8 cellular contexts compared by ENCODE assay signal in genomic region chr7:8048067-8048466, GRCh38.
DNase-seq lines count a peak whose midpoint lies in the region; ATAC-seq, FAIRE-seq and TF ChIP-seq lines count a peak whose summit lies in the region.
"Not testable (repeated sequence)": the region's sequence is repeated elsewhere in the genome, so short reads cannot be mapped to it uniquely, and the experiment has no call there.

No MANE protein-coding gene starts in this region.

- not testable (repeated sequence) for DNase-seq in CD4-positive, alpha-beta T cell; GM12891 (ENCODE audit: insufficient read length, low spot score); GM19239 (ENCODE audit: insufficient read length, low spot score); T-helper 17 cell; activated T-cell treated with anti-CD3 and anti-CD28 coated beads, Interleukin-2, amount 50 U/mL, for 72 hours; central memory CD8-positive, alpha-beta T cell (ENCODE audit: low spot score in 2 of 2); memory B cell (ENCODE audit: low spot score in 2 of 2); stimulated activated naive B cell treated with anti-CD40 and anti-IgM and Interleukin-4, amounts not matched to agents 10 μg/mL and 1 μg/mL and 100 μg/mL, for 72 hours

- POLR2A ChIA-PET in CD4-positive, alpha-beta T cell (lab: Charles Lee) = interaction anchor here (0.8 to 0.9 kb wide), 2 partner anchors 12 to 78 kb away, joined by 3 to 4 read pairs; no protein-coding TSS in a partner anchor

- not testable (repeated sequence) for H3K27me3 ChIP-seq in CD4-positive, alpha-beta T cell (ENCODE audit: control insufficient read depth, insufficient read depth, low read length)

- not testable (repeated sequence) for H3K4me3 Mint-ChIP-seq in CD4-positive, alpha-beta T cell; central memory CD8-positive, alpha-beta T cell; memory B cell; stimulated activated naive B cell treated with anti-CD40 and anti-IgM and Interleukin-4, amounts not matched to agents 10 μg/mL and 1 μg/mL and 100 μg/mL, for 72 hours
- H3K4me3 Mint-ChIP-seq in T-helper 17 cell = peak overlapping the region; percentile 42
- peak overlapping the region in 1 of 2 donors; percentile 35 for H3K4me3 Mint-ChIP-seq in activated T-cell treated with anti-CD3 and anti-CD28 coated beads, Interleukin-2, amount 50 U/mL, for 72 hours

- intact Hi-C loops in CD4-positive, alpha-beta T cell (cut with DNase I, micrococcal nuclease) = loop anchor here in 1 of 2 experiments (10.0 kb wide), 2 partner anchors 77 to 147 kb away; no protein-coding TSS in a partner anchor

- peaks cover 37% of the 10 kb centered on the region for H3K36me3 Mint-ChIP-seq in CD4-positive, alpha-beta T cell (ENCODE audit: low read depth)
- H3K36me3 Mint-ChIP-seq in T-helper 17 cell (ENCODE audit: low read depth); central memory CD8-positive, alpha-beta T cell (ENCODE audit: insufficient read depth): not testable (repeated sequence)
- H3K36me3 Mint-ChIP-seq in activated T-cell treated with anti-CD3 and anti-CD28 coated beads, Interleukin-2, amount 50 U/mL, for 72 hours (ENCODE audit: insufficient read depth in 2 of 2) = peaks cover 4 to 13% of the 10 kb centered on the region in 2 donors
- H3K36me3 Mint-ChIP-seq in memory B cell = peaks cover 22% of the 10 kb centered on the region
- peaks cover 21 to 25% of the 10 kb centered on the region in 2 donors for H3K36me3 Mint-ChIP-seq in stimulated activated naive B cell treated with anti-CD40 and anti-IgM and Interleukin-4, amounts not matched to agents 10 μg/mL and 1 μg/mL and 100 μg/mL, for 72 hours

- H3K27me3 Mint-ChIP-seq in CD4-positive, alpha-beta T cell; T-helper 17 cell; activated T-cell treated with anti-CD3 and anti-CD28 coated beads, Interleukin-2, amount 50 U/mL, for 72 hours (ENCODE audit: low read depth); central memory CD8-positive, alpha-beta T cell; memory B cell; stimulated activated naive B cell treated with anti-CD40 and anti-IgM and Interleukin-4, amounts not matched to agents 10 μg/mL and 1 μg/mL and 100 μg/mL, for 72 hours: not testable (repeated sequence)

- H3K4me1 Mint-ChIP-seq in CD4-positive, alpha-beta T cell (ENCODE audit: low read depth) = peaks cover 85% of the 10 kb centered on the region
- H3K4me1 Mint-ChIP-seq in T-helper 17 cell (peaks cover 32% of the 10 kb centered on the region), memory B cell (peaks cover 28% of the 10 kb centered on the region)
- H3K4me1 Mint-ChIP-seq in activated T-cell treated with anti-CD3 and anti-CD28 coated beads, Interleukin-2, amount 50 U/mL, for 72 hours (ENCODE audit: low read depth) = peaks cover 61% of the 10 kb centered on the region
- H3K4me1 Mint-ChIP-seq in central memory CD8-positive, alpha-beta T cell = peaks cover 59% of the 10 kb centered on the region
- peaks cover 23 to 49% of the 10 kb centered on the region in 2 donors for H3K4me1 Mint-ChIP-seq in stimulated activated naive B cell treated with anti-CD40 and anti-IgM and Interleukin-4, amounts not matched to agents 10 μg/mL and 1 μg/mL and 100 μg/mL, for 72 hours

- ATAC-seq in CD4-positive, alpha-beta T cell (ENCODE audit: poor library complexity); activated T-cell treated with anti-CD3 and anti-CD28 coated beads, Interleukin-2, amount 50 U/mL, for 72 hours (replicated peaks in 1 of 2); central memory CD8-positive, alpha-beta T cell (replicated peaks; ENCODE audit: extremely low read depth, poor library complexity, severe bottlenecking); memory B cell (ENCODE audit: low read depth): not testable (repeated sequence)
- ATAC-seq in T-helper 17 cell = peak; percentile 33
- peak; percentile 55 to 57 for ATAC-seq in stimulated activated naive B cell treated with anti-CD40 and anti-IgM and Interleukin-4, amounts not matched to agents 10 μg/mL and 1 μg/mL and 100 μg/mL, for 72 hours (replicated peaks)

- not testable (repeated sequence) for TF ChIP-seq POLR2A in GM12891 (IDR thresholded peaks at IDR 0.05; ENCODE audit: low read depth, low read length)

- not testable (repeated sequence) for H3K27ac ChIP-seq in CD4-positive, alpha-beta T cell (ENCODE audit: low read depth, low read length)

- CTCF ChIA-PET in CD4-positive, alpha-beta T cell (lab: Charles Lee) = not testable (repeated sequence)

- not testable (repeated sequence) for TF ChIP-seq CTCF in CD4-positive, alpha-beta T cell (IDR thresholded peaks at IDR 0.05)

- FAIRE-seq in GM12891 (lab: Jason Lieb, UNC) (peak; percentile 13), GM19239 (lab: Jason Lieb, UNC) (peak; percentile 78)

- not testable (repeated sequence) for H3K9me3 ChIP-seq in CD4-positive, alpha-beta T cell (ENCODE audit: control insufficient read depth, low read length); T-helper 17 cell (ENCODE audit: control insufficient read depth, low read length, poor library complexity, severe bottlenecking)

- H3K27ac Mint-ChIP-seq in CD4-positive, alpha-beta T cell = peak overlapping the region; percentile 56
- H3K27ac Mint-ChIP-seq in T-helper 17 cell (peak overlapping the region; percentile 12), memory B cell (peak overlapping the region; percentile 26)
- H3K27ac Mint-ChIP-seq in activated T-cell treated with anti-CD3 and anti-CD28 coated beads, Interleukin-2, amount 50 U/mL, for 72 hours = peak overlapping the region; percentile 77
- peak overlapping the region; percentile 47 for H3K27ac Mint-ChIP-seq in central memory CD8-positive, alpha-beta T cell (ENCODE audit: low read depth)
- not testable (repeated sequence) for H3K27ac Mint-ChIP-seq in stimulated activated naive B cell treated with anti-CD40 and anti-IgM and Interleukin-4, amounts not matched to agents 10 μg/mL and 1 μg/mL and 100 μg/mL, for 72 hours

- H3K9me3 Mint-ChIP-seq in CD4-positive, alpha-beta T cell; activated T-cell treated with anti-CD3 and anti-CD28 coated beads, Interleukin-2, amount 50 U/mL, for 72 hours; central memory CD8-positive, alpha-beta T cell; memory B cell; stimulated activated naive B cell treated with anti-CD40 and anti-IgM and Interleukin-4, amounts not matched to agents 10 μg/mL and 1 μg/mL and 100 μg/mL, for 72 hours: not testable (repeated sequence)
